In genomic region chr17:42072323-42073187, GRCh38 we compare ENCODE assay signal across 8 cellular contexts. TPM values are rescaled to one million over a fixed set of nuclear protein-coding genes. Genes with fewer than 3 reads are reported as not detected.
DNase-seq lines count a peak whose midpoint lies in the region; ATAC-seq and TF ChIP-seq lines count a peak whose summit lies in the region.

No MANE protein-coding gene starts in this region.

- H3K4me1 ChIP-seq in adipocyte (ENCODE audit: control insufficient read depth, insufficient read depth, low read length), result peaks cover under 1% of the 10 kb centered on the region
- H3K4me1 ChIP-seq in upper lobe of right lung, result peaks cover 5% of the 10 kb centered on the region

- no peaks in the 10 kb centered on the region for H3K9me3 Mint-ChIP-seq in activated naive CD4-positive, alpha-beta T cell treated with anti-CD3 and anti-CD28 coated beads, Interleukin-2, amount 50 U/mL, for 72 hours
- H3K9me3 Mint-ChIP-seq in activated naive CD4-positive, alpha-beta T cell treated with anti-CD3 and anti-CD28 coated beads for 36 hours, result no peaks in the 10 kb centered on the region

- H3K27me3 Mint-ChIP-seq in activated naive CD4-positive, alpha-beta T cell treated with anti-CD3 and anti-CD28 coated beads for 36 hours (ENCODE audit: low read depth), result peaks cover 27% of the 10 kb centered on the region

- no peak overlapping the region for H3K27ac Mint-ChIP-seq in activated naive CD4-positive, alpha-beta T cell treated with anti-CD3 and anti-CD28 coated beads, Interleukin-2, amount 50 U/mL, for 72 hours
- no peak overlapping the region for H3K27ac Mint-ChIP-seq in activated naive CD4-positive, alpha-beta T cell treated with anti-CD3 and anti-CD28 coated beads for 36 hours

- no peak overlapping the region for H3K4me3 Mint-ChIP-seq in activated naive CD4-positive, alpha-beta T cell treated with anti-CD3 and anti-CD28 coated beads for 36 hours

- H3K4me3 ChIP-seq in adipocyte (ENCODE audit: low read length) (no peak overlapping the region), upper lobe of right lung (peak overlapping the region; percentile 33)

- intact Hi-C loops in activated naive CD4-positive, alpha-beta T cell treated with anti-CD3 and anti-CD28 coated beads for 36 hours (cut with micrococcal nuclease), result no loop called here
- intact Hi-C loops in upper lobe of right lung (cut with DNase I), result no loop called here

- H3K9me3 ChIP-seq in adipocyte (ENCODE audit: control insufficient read depth, low read length) (no peaks in the 10 kb centered on the region), upper lobe of right lung (no peaks in the 10 kb centered on the region)

- H3K36me3 ChIP-seq in adipocyte (ENCODE audit: control insufficient read depth, insufficient read depth, low read length, severe bottlenecking) (no peaks in the 10 kb centered on the region), upper lobe of right lung (no peaks in the 10 kb centered on the region)

- peaks cover 8% of the 10 kb centered on the region for H3K4me1 Mint-ChIP-seq in activated naive CD4-positive, alpha-beta T cell treated with anti-CD3 and anti-CD28 coated beads for 36 hours (ENCODE audit: low read depth)

- CTCF ChIA-PET in activated naive CD4-positive, alpha-beta T cell treated with anti-CD3 and anti-CD28 coated beads for 36 hours (lab: Charles Lee), result interaction anchor here (0.5 to 1.8 kb wide), 3 partner anchors 26 to 55 kb away, joined by 3 to 4 read pairs (median 4); partner anchors contain the start of gene DNAJC7

- H3K27me3 ChIP-seq in adipocyte (replicated peaks; ENCODE audit: control insufficient read depth, insufficient read depth, low read length) (peaks cover 54% of the 10 kb centered on the region), upper lobe of right lung (peaks cover 36% of the 10 kb centered on the region)

- peak; percentile 25 to 29 for ATAC-seq in activated naive CD4-positive, alpha-beta T cell treated with anti-CD3 and anti-CD28 coated beads, Interleukin-2, amount 50 U/mL, for 72 hours
- peak; percentile 68 for ATAC-seq in upper lobe of right lung
- ATAC-seq in HG03571 (IDR thresholded peaks at IDR 0.05; ENCODE audit: unreplicated experiment), result no peak
- no peak for ATAC-seq in GM21786 (IDR thresholded peaks at IDR 0.05; ENCODE audit: unreplicated experiment)

- no peak overlapping the region for H3K9ac ChIP-seq in adipocyte (ENCODE audit: low read length)

- peak; percentile 9 for TF ChIP-seq CTCF in upper lobe of right lung (IDR thresholded peaks at IDR 0.05)

- DNase-seq in activated naive CD4-positive, alpha-beta T cell treated with anti-CD3 and anti-CD28 coated beads, Interleukin-2, amount 50 U/mL, for 72 hours (ENCODE audit: low spot score in 2 of 2), result no peak
- DNase-seq in activated naive CD4-positive, alpha-beta T cell treated with anti-CD3 and anti-CD28 coated beads for 36 hours, result no peak
- peak; percentile 37 for DNase-seq in adipocyte (ENCODE audit: low read depth)
- peak; percentile 79 for DNase-seq in left kidney (ENCODE audit: low read depth, low spot score)
- DNase-seq in upper lobe of right lung, result peak; percentile 71
- DNase-seq in activated CD8-positive, alpha-beta memory T cell treated with anti-CD3 and anti-CD28 coated beads for 24 hours, result no peak

- no peak overlapping the region for H3K27ac ChIP-seq in upper lobe of right lung

- H3K36me3 Mint-ChIP-seq in activated naive CD4-positive, alpha-beta T cell treated with anti-CD3 and anti-CD28 coated beads, Interleukin-2, amount 50 U/mL, for 72 hours, result no peaks in the 10 kb centered on the region
- no peaks in the 10 kb centered on the region for H3K36me3 Mint-ChIP-seq in activated naive CD4-positive, alpha-beta T cell treated with anti-CD3 and anti-CD28 coated beads for 36 hours (ENCODE audit: low read depth)

RNA-seq across cellular contexts. Expression of gene C17orf113, which starts 22.2 kb away (rescaled TPM):
- under 1 TPM; 0.16 to 0.37 TPM for total RNA-seq in activated naive CD4-positive, alpha-beta T cell treated with anti-CD3 and anti-CD28 coated beads, Interleukin-2, amount 50 U/mL, for 72 hours
- under 1 TPM; 0.20 to 0.31 TPM for total RNA-seq in activated naive CD4-positive, alpha-beta T cell treated with anti-CD3 and anti-CD28 coated beads for 36 hours
- 0.72 TPM for total RNA-seq in upper lobe of right lung

RNA-seq across cellular contexts. Expression of gene ZNF385C, which starts 25.7 kb away (rescaled TPM):
- under 1 TPM in 1 of 2 donors, not detected in 1; 0.82 TPM for total RNA-seq in activated naive CD4-positive, alpha-beta T cell treated with anti-CD3 and anti-CD28 coated beads, Interleukin-2, amount 50 U/mL, for 72 hours
- total RNA-seq in activated naive CD4-positive, alpha-beta T cell treated with anti-CD3 and anti-CD28 coated beads for 36 hours, result under 1 TPM; 0.36 to 0.77 TPM
- 0.78 TPM for total RNA-seq in upper lobe of right lung

RNA-seq across cellular contexts. Expression of gene DHX58, which starts 40.0 kb away (rescaled TPM):
- total RNA-seq in activated naive CD4-positive, alpha-beta T cell treated with anti-CD3 and anti-CD28 coated beads, Interleukin-2, amount 50 U/mL, for 72 hours, result 10 to 100 TPM; 39.6 to 40.2 TPM
- 10 to 100 TPM; 44.4 to 46.3 TPM for total RNA-seq in activated naive CD4-positive, alpha-beta T cell treated with anti-CD3 and anti-CD28 coated beads for 36 hours
- total RNA-seq in upper lobe of right lung, result 27.5 TPM

RNA-seq across cellular contexts. Expression of gene KAT2A, which starts 48.6 kb away (rescaled TPM):
- total RNA-seq in activated naive CD4-positive, alpha-beta T cell treated with anti-CD3 and anti-CD28 coated beads, Interleukin-2, amount 50 U/mL, for 72 hours, result 10 to 100 TPM; 47.4 to 69.6 TPM
- total RNA-seq in activated naive CD4-positive, alpha-beta T cell treated with anti-CD3 and anti-CD28 coated beads for 36 hours, result 10 to 100 TPM; 57.3 to 59.0 TPM
- total RNA-seq in upper lobe of right lung, result 45.3 TPM

RNA-seq across cellular contexts. Expression of gene HSPB9, which starts 50.0 kb away (rescaled TPM):
- total RNA-seq in activated naive CD4-positive, alpha-beta T cell treated with anti-CD3 and anti-CD28 coated beads, Interleukin-2, amount 50 U/mL, for 72 hours, result under 1 TPM in 1 of 2 donors, not detected in 1; 0.23 TPM
- not detected for total RNA-seq in activated naive CD4-positive, alpha-beta T cell treated with anti-CD3 and anti-CD28 coated beads for 36 hours
- not detected for total RNA-seq in upper lobe of right lung

Comparison
In these comparisons a context has a peak if more than half of its experiments do, and no peak if none do; other contexts are left out.
1. ATAC-seq: peak in activated naive CD4-positive, alpha-beta T cell treated with anti-CD3 and anti-CD28 coated beads, Interleukin-2, amount 50 U/mL, for 72 hours (2 of 2) and upper lobe of right lung (single experiment); none in HG03571 (single experiment) and GM21786 (single experiment).
2. DNase-seq: peak in adipocyte (single experiment), left kidney (single experiment) and upper lobe of right lung (single experiment); none in activated naive CD4-positive, alpha-beta T cell treated with anti-CD3 and anti-CD28 coated beads, Interleukin-2, amount 50 U/mL, for 72 hours (0 of 2), activated naive CD4-positive, alpha-beta T cell treated with anti-CD3 and anti-CD28 coated beads for 36 hours (single experiment) and activated CD8-positive, alpha-beta memory T cell treated with anti-CD3 and anti-CD28 coated beads for 24 hours (single experiment).